ENCODE assay signal across 1 cellular context in the genomic region with DNA sequence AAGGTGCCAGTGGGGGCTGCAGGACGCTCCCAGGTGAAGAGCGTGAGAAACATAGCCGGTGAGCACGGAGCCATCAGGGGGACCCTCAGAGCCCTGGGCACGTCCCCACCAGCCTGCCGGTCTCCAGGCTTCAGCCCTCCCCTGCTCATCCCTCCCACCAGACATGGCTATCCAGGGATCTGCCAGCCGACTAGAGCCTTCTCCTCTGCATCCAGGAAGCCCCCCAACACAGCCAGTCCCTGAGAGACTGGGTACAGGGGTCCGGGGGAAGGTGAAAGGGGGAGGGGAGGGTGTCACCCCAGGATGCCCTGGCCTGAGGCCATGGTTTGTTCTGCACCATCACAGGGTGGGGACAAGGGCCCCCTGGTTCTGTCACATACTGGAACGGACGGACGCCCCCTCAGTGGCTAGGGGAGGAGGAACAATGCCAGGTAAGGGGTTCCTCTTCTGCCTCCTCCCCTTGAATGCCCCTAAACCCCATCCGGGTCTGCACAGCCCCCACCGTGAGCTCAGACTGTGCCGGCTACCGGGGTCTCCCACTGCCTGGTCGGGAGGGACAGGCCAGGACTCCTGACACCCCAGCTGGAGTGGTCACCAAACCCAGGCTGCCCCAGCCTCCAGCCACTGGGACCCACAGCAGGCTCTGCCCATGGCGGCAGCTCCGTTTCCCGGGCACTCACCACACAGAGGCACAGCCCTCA.
TF ChIP-seq lines count a peak whose summit lies in the region.

No MANE protein-coding gene starts in this region.

TF ChIP-seq in SK-N-SH, 30 proteins besides CTCF, POLR2A, EP300 and RAD21 (continued from another document):
- TF ChIP-seq POLR2AphosphoS5 (IDR thresholded peaks at IDR 0.05; ENCODE audit: low read depth, low read length): no peak
